ENCODE assay signal across 9 cellular contexts in the genomic region with DNA sequence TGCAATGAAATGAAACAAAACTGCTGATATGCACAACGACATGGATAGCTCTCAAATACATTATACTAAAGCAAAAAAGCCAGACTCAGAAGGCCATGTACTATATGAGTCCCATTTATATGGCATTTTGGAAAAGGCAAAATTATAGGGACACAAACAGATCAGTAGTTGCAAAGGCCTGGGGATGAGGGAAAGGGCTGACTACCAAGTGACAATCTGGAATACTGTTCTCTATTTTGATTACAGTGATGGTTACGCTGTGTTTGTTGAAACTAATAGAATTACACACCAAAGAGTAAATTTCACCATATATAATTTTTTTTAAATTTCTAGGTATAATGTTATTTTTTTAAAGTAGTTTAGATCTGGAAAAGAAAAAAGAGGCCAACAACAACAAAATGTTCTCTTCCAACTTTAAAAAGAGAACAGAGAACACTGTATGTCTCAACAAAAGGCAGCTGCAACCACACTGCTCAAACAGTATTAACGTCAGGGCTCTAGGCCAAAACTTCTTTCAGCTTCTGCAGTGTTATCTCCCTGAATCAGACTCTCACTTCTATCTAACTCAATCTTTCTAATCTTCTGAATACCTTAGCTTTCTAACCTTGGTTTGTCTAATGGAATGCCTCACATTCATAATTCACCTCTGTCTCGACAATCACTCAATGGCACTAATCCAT.
A peak's percentile ranks its signal among the peaks of the same experiment; 100 is the strongest.
DNase-seq lines count a peak whose midpoint lies in the region; ATAC-seq and TF ChIP-seq lines count a peak whose summit lies in the region.
"Had no signal": no experiment of that assay in that cellular context is flagged by ENCODE, and none has a peak within 500 bp of the region (broad histone marks: within the 10 kb centered on the region; RNA-seq: fewer than 3 reads in every experiment).

No MANE protein-coding gene starts in this region.

- H3K9me3 ChIP-seq in KOPT-K1 (ENCODE audit: insufficient read depth, low read length, poor library complexity, severe bottlenecking) (no peaks in the 10 kb centered on the region), osteoblast (ENCODE audit: low read depth, low read length) (no peaks in the 10 kb centered on the region)

- H3K4me1 ChIP-seq in osteoblast (ENCODE audit: insufficient read depth, low read length): peaks cover 18% of the 10 kb centered on the region

- peaks cover 47% of the 10 kb centered on the region for H3K79me2 ChIP-seq in osteoblast (ENCODE audit: insufficient read depth, low read length)

- ATAC-seq in HG02840 (IDR thresholded peaks at IDR 0.05; ENCODE audit: low FRiP score, unreplicated experiment) (no peak), GM19467 (IDR thresholded peaks at IDR 0.05; ENCODE audit: unreplicated experiment) (no peak)

- H3K27me3 ChIP-seq in dorsolateral prefrontal cortex: no peaks in the 10 kb centered on the region
- H3K27me3 ChIP-seq in osteoblast (ENCODE audit: insufficient read depth, low read length): no peaks in the 10 kb centered on the region

- peaks cover 21% of the 10 kb centered on the region for H4K20me1 ChIP-seq in osteoblast (ENCODE audit: insufficient read depth, low read length)

- DNase-seq in GF-D8 (lab: John Stamatoyannopoulos, UW) (peak; percentile 46), dorsolateral prefrontal cortex (peak in 2 of 10 donors; percentile 46 to 62), osteoblast (ENCODE audit: insufficient read length, low spot score, missing footprints) (no peak), NCI-H187 (lab: John Stamatoyannopoulos, UW) (no peak), NCI-H1417 (lab: John Stamatoyannopoulos, UW) (no peak)

- H2AFZ ChIP-seq in osteoblast (ENCODE audit: low read length): no peak overlapping the region

- H3K27ac ChIP-seq in KOPT-K1 (ENCODE audit: low read depth, low read length, poor library complexity, severe bottlenecking) (peak overlapping the region; percentile 87), dorsolateral prefrontal cortex (peak overlapping the region; percentile 40 to 97 (median 89)), osteoblast (ENCODE audit: low read depth, low read length) (peak overlapping the region; percentile 38)
- H3K27ac ChIP-seq: epithelial cell of prostate had no signal

- intact Hi-C loops in dorsolateral prefrontal cortex (cut with DNase I): no loop called here

- H3K4me3 ChIP-seq in dorsolateral prefrontal cortex (peak overlapping the region in 29 of 59 donors; percentile 3 to 44 (median 17)), osteoblast (ENCODE audit: insufficient read depth, low read length) (no peak overlapping the region)

- peaks cover 19% of the 10 kb centered on the region for H3K36me3 ChIP-seq in KOPT-K1 (ENCODE audit: insufficient read depth, low read length)
- H3K36me3 ChIP-seq in osteoblast (ENCODE audit: insufficient read depth, low read length): no peaks in the 10 kb centered on the region

- TF ChIP-seq CTCF in dorsolateral prefrontal cortex (IDR thresholded peaks at IDR 0.05 in 54 of 56, conservative IDR thresholded peaks at IDR 0.05 in 2 of 56; ENCODE audit: low read depth in 1 of 56, partially characterized antibody in 56 of 56) (peak in 4 of 56 donors; percentile 17 to 26 (median 22)), osteoblast (IDR thresholded peaks at IDR 0.05; ENCODE audit: extremely low read depth, low read depth, low read length) (no peak)

- peak overlapping the region; percentile 30 for H3K4me2 ChIP-seq in osteoblast (ENCODE audit: insufficient read depth, low read length)

Comparison
In these comparisons a context has a peak if more than half of its experiments do, and no peak if none do; other contexts are left out.
1. H3K27ac ChIP-seq: peak in every context shown above with its lines; median percentile 89 in dorsolateral prefrontal cortex; 87 in KOPT-K1; 38 in osteoblast.